20 cellular contexts compared by ENCODE assay signal in genomic region chr1:5348732-5349465, GRCh38.
A peak's percentile ranks its signal among the peaks of the same experiment; 100 is the strongest.
DNase-seq lines count a peak whose midpoint lies in the region; ATAC-seq and TF ChIP-seq lines count a peak whose summit lies in the region.
"Had no signal": no experiment of that assay in that cellular context is flagged by ENCODE, and none has a peak within 500 bp of the region (broad histone marks: within the 10 kb centered on the region; RNA-seq: fewer than 3 reads in every experiment).

No MANE protein-coding gene starts in this region.

- H3K27ac ChIP-seq in endodermal cell (ENCODE audit: low read depth, low read length) = no peak overlapping the region
- H3K27ac ChIP-seq: HL-60, Peyer's patch had no signal

- H3K9me3 Mint-ChIP-seq in activated CD4-positive, alpha-beta memory T cell treated with anti-CD3 and anti-CD28 coated beads for 36 hours = peaks cover 6% of the 10 kb centered on the region
- peaks cover 22% of the 10 kb centered on the region for H3K9me3 Mint-ChIP-seq in activated CD4-positive, alpha-beta memory T cell treated with anti-CD3 and anti-CD28 coated beads, Interleukin-2, amount 10 ng/mL, durations not matched to agents 7 days and 5 days
- H3K9me3 Mint-ChIP-seq in activated CD8-positive, alpha-beta T cell treated with anti-CD3 and anti-CD28 coated beads, Interleukin-2, amount 10 ng/mL, durations not matched to agents 7 days and 5 days (ENCODE audit: insufficient read depth) = no peaks in the 10 kb centered on the region
- H3K9me3 Mint-ChIP-seq in endodermal cell = peaks cover 1% of the 10 kb centered on the region

- ATAC-seq in activated CD8-positive, alpha-beta T cell treated with anti-CD3 and anti-CD28 coated beads, Interleukin-2, amount 10 ng/mL, durations not matched to agents 7 days and 5 days = no peak
- ATAC-seq in HG03039 (IDR thresholded peaks at IDR 0.05; ENCODE audit: unreplicated experiment) = no peak
- no peak for ATAC-seq in GM19035 (IDR thresholded peaks at IDR 0.05; ENCODE audit: unreplicated experiment)
- ATAC-seq: Right ventricle myocardium inferior had no signal

- intact Hi-C loops in activated CD4-positive, alpha-beta memory T cell treated with anti-CD3 and anti-CD28 coated beads for 36 hours (cut with micrococcal nuclease) = no loop called here

- no peaks in the 10 kb centered on the region for H3K4me1 ChIP-seq in endodermal cell (ENCODE audit: control insufficient read depth, insufficient read depth, low read length)
- H3K4me1 ChIP-seq: BE2C, Peyer's patch had no signal

- H3K4me3 Mint-ChIP-seq in activated CD4-positive, alpha-beta memory T cell treated with anti-CD3 and anti-CD28 coated beads for 36 hours = no peak overlapping the region
- H3K4me3 Mint-ChIP-seq in activated CD4-positive, alpha-beta memory T cell treated with anti-CD3 and anti-CD28 coated beads, Interleukin-2, amount 10 ng/mL, durations not matched to agents 7 days and 5 days = no peak overlapping the region
- no peak overlapping the region for H3K4me3 Mint-ChIP-seq in activated CD8-positive, alpha-beta T cell treated with anti-CD3 and anti-CD28 coated beads, Interleukin-2, amount 10 ng/mL, durations not matched to agents 7 days and 5 days
- no peak overlapping the region for H3K4me3 Mint-ChIP-seq in endodermal cell
- H3K4me3 Mint-ChIP-seq: H9 had no signal

- no peak overlapping the region for H3K9ac ChIP-seq in endodermal cell (ENCODE audit: extremely low read depth, low read length, poor library complexity, severe bottlenecking)

- no peak overlapping the region for H3K4me3 ChIP-seq in endodermal cell (ENCODE audit: low read length)
- H3K4me3 ChIP-seq: MG63, Peyer's patch had no signal

- H3K36me3 Mint-ChIP-seq in activated CD4-positive, alpha-beta memory T cell treated with anti-CD3 and anti-CD28 coated beads for 36 hours = no peaks in the 10 kb centered on the region
- peaks cover 5% of the 10 kb centered on the region for H3K36me3 Mint-ChIP-seq in activated CD4-positive, alpha-beta memory T cell treated with anti-CD3 and anti-CD28 coated beads, Interleukin-2, amount 10 ng/mL, durations not matched to agents 7 days and 5 days (ENCODE audit: low read depth)
- no peaks in the 10 kb centered on the region for H3K36me3 Mint-ChIP-seq in activated CD8-positive, alpha-beta T cell treated with anti-CD3 and anti-CD28 coated beads, Interleukin-2, amount 10 ng/mL, durations not matched to agents 7 days and 5 days (ENCODE audit: low read depth)
- no peaks in the 10 kb centered on the region for H3K36me3 Mint-ChIP-seq in endodermal cell (ENCODE audit: low read depth)

- H3K27ac Mint-ChIP-seq in activated CD4-positive, alpha-beta memory T cell treated with anti-CD3 and anti-CD28 coated beads for 36 hours = no peak overlapping the region
- no peak overlapping the region for H3K27ac Mint-ChIP-seq in activated CD4-positive, alpha-beta memory T cell treated with anti-CD3 and anti-CD28 coated beads, Interleukin-2, amount 10 ng/mL, durations not matched to agents 7 days and 5 days
- no peak overlapping the region for H3K27ac Mint-ChIP-seq in activated CD8-positive, alpha-beta T cell treated with anti-CD3 and anti-CD28 coated beads, Interleukin-2, amount 10 ng/mL, durations not matched to agents 7 days and 5 days
- no peak overlapping the region for H3K27ac Mint-ChIP-seq in endodermal cell

- CTCF ChIA-PET in activated CD4-positive, alpha-beta memory T cell treated with anti-CD3 and anti-CD28 coated beads for 36 hours (lab: Charles Lee) = no interaction called here
- CTCF ChIA-PET in activated CD4-positive, alpha-beta memory T cell treated with anti-CD3 and anti-CD28 coated beads, Interleukin-2, amount 10 ng/mL, durations not matched to agents 7 days and 5 days (lab: Charles Lee) = no interaction called here
- CTCF ChIA-PET in activated CD8-positive, alpha-beta T cell treated with anti-CD3 and anti-CD28 coated beads, Interleukin-2, amount 10 ng/mL, durations not matched to agents 7 days and 5 days (lab: Charles Lee) = no interaction called here
- CTCF ChIA-PET in GM10248 (lab: Yijun Ruan, JAX) = interaction anchor here (0.7 to 1.5 kb wide), 2 partner anchors 11 to 12 kb away, joined by 3 to 4 read pairs; no protein-coding TSS in a partner anchor

- no peaks in the 10 kb centered on the region for H3K36me3 ChIP-seq in endodermal cell (ENCODE audit: control insufficient read depth, insufficient read depth, low read length)
- H3K36me3 ChIP-seq: BE2C, MG63, Peyer's patch had no signal

- H3K9me3 ChIP-seq in endodermal cell (ENCODE audit: control insufficient read depth, low read length) = no peaks in the 10 kb centered on the region
- H3K9me3 ChIP-seq: BE2C, MG63, Peyer's patch had no signal

- H3K27me3 ChIP-seq in endodermal cell (ENCODE audit: control insufficient read depth, insufficient read depth, low read length, poor library complexity, severe bottlenecking) = no peaks in the 10 kb centered on the region
- H3K27me3 ChIP-seq: BE2C, MG63, Peyer's patch had no signal

- peaks cover 1% of the 10 kb centered on the region for H3K27me3 Mint-ChIP-seq in activated CD4-positive, alpha-beta memory T cell treated with anti-CD3 and anti-CD28 coated beads for 36 hours
- H3K27me3 Mint-ChIP-seq in activated CD4-positive, alpha-beta memory T cell treated with anti-CD3 and anti-CD28 coated beads, Interleukin-2, amount 10 ng/mL, durations not matched to agents 7 days and 5 days = peaks cover 6% of the 10 kb centered on the region
- H3K27me3 Mint-ChIP-seq in activated CD8-positive, alpha-beta T cell treated with anti-CD3 and anti-CD28 coated beads, Interleukin-2, amount 10 ng/mL, durations not matched to agents 7 days and 5 days (ENCODE audit: low read depth) = no peaks in the 10 kb centered on the region
- peaks cover 6% of the 10 kb centered on the region for H3K27me3 Mint-ChIP-seq in endodermal cell (ENCODE audit: insufficient read depth)
- H3K27me3 Mint-ChIP-seq: CD8-positive, alpha-beta memory T cell had no signal

- POLR2A ChIA-PET in activated CD4-positive, alpha-beta memory T cell treated with anti-CD3 and anti-CD28 coated beads for 36 hours (lab: Charles Lee) = no interaction called here
- POLR2A ChIA-PET in activated CD4-positive, alpha-beta memory T cell treated with anti-CD3 and anti-CD28 coated beads, Interleukin-2, amount 10 ng/mL, durations not matched to agents 7 days and 5 days (lab: Charles Lee) = no interaction called here
- POLR2A ChIA-PET in activated CD8-positive, alpha-beta T cell treated with anti-CD3 and anti-CD28 coated beads, Interleukin-2, amount 10 ng/mL, durations not matched to agents 7 days and 5 days (lab: Charles Lee) = no interaction called here
- POLR2A ChIA-PET in GM10248 (lab: Yijun Ruan, JAX) = no interaction called here

- peaks cover 7% of the 10 kb centered on the region for H3K4me1 Mint-ChIP-seq in activated CD4-positive, alpha-beta memory T cell treated with anti-CD3 and anti-CD28 coated beads for 36 hours (ENCODE audit: low read depth)
- H3K4me1 Mint-ChIP-seq in activated CD4-positive, alpha-beta memory T cell treated with anti-CD3 and anti-CD28 coated beads, Interleukin-2, amount 10 ng/mL, durations not matched to agents 7 days and 5 days = peaks cover 12% of the 10 kb centered on the region
- peaks cover 2% of the 10 kb centered on the region for H3K4me1 Mint-ChIP-seq in activated CD8-positive, alpha-beta T cell treated with anti-CD3 and anti-CD28 coated beads, Interleukin-2, amount 10 ng/mL, durations not matched to agents 7 days and 5 days (ENCODE audit: low read depth)
- peaks cover 5% of the 10 kb centered on the region for H3K4me1 Mint-ChIP-seq in endodermal cell

- TF ChIP-seq CTCF in endodermal cell (conservative IDR thresholded peaks at IDR 0.05) (no peak), GM10248 (IDR thresholded peaks at IDR 0.05; ENCODE audit: control extremely low read depth, extremely low read depth, low read depth, missing control alignments) (no peak)

- peak; percentile 10 for DNase-seq in activated CD4-positive, alpha-beta memory T cell treated with anti-CD3 and anti-CD28 coated beads for 36 hours
- DNase-seq in activated CD4-positive, alpha-beta memory T cell treated with anti-CD3 and anti-CD28 coated beads, Interleukin-2, amount 10 ng/mL, durations not matched to agents 7 days and 5 days = no peak
- peak; percentile 24 for DNase-seq in activated CD8-positive, alpha-beta T cell treated with anti-CD3 and anti-CD28 coated beads, Interleukin-2, amount 10 ng/mL, durations not matched to agents 7 days and 5 days
- DNase-seq in endodermal cell (peak; percentile 17), NCI-H345 (lab: John Stamatoyannopoulos, UW) (no peak), GM10248 (ENCODE audit: extremely low spot score) (no peak)
- DNase-seq: BE2C, H9, IMR-90, Kasumi-1, MG63, NCI-H1092, NCI-H1436 treated with DMSO at 0.1 percent for 48 hours, NCI-H2081, Peyer's patch had no signal

- 86 to 93% methylated on average over 5 to 15 of the region's 15 CpGs for WGBS in endodermal cell (ENCODE audit: insufficient coverage in 1 of 2, insufficient read length in 1 of 2), 2 experiments

Comparison
In these comparisons a context has a peak if more than half of its experiments do, and no peak if none do; other contexts are left out.
1. DNase-seq: peak in activated CD4-positive, alpha-beta memory T cell treated with anti-CD3 and anti-CD28 coated beads for 36 hours (single experiment), activated CD8-positive, alpha-beta T cell treated with anti-CD3 and anti-CD28 coated beads, Interleukin-2, amount 10 ng/mL, durations not matched to agents 7 days and 5 days (single experiment) and endodermal cell (single experiment); none in activated CD4-positive, alpha-beta memory T cell treated with anti-CD3 and anti-CD28 coated beads, Interleukin-2, amount 10 ng/mL, durations not matched to agents 7 days and 5 days (single experiment), NCI-H345 (single experiment) and GM10248 (single experiment).